7 cellular contexts compared by ENCODE assay signal in the genomic region with DNA sequence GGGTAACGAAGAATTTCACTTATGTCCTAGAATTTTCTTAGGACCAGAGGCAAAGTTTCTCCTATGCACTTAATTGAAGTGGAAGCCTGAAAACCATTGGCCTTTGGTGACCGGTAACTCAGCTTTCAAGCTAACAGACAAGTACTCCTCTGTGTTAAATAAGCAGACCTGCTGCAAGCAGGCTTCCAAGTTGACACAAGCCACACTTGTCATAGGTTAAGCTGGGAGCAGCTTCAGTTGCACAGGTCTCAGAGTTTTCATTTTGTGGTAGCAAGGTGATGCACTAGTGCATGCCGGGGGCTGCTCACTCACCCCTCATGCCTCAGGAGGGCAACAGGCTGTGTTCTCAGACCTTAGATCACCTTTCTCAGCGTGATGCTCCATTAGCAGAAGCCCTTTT.
"Had no signal": no experiment of that assay in that cellular context is flagged by ENCODE, and none has a peak within 500 bp of the region (broad histone marks: within the 10 kb centered on the region; RNA-seq: fewer than 3 reads in every experiment).

No MANE protein-coding gene starts in this region.

- H3K4me2 ChIP-seq: GM23338 had no signal

- FAIRE-seq: H1, H54, HTR-8/SVneo had no signal

- H2AFZ ChIP-seq: GM23338 had no signal

- H3K4me3 ChIP-seq: GM23338 had no signal

- DNase-seq: H9, HCEC 1CT, IMR-90 had no signal
